In the genomic region with DNA sequence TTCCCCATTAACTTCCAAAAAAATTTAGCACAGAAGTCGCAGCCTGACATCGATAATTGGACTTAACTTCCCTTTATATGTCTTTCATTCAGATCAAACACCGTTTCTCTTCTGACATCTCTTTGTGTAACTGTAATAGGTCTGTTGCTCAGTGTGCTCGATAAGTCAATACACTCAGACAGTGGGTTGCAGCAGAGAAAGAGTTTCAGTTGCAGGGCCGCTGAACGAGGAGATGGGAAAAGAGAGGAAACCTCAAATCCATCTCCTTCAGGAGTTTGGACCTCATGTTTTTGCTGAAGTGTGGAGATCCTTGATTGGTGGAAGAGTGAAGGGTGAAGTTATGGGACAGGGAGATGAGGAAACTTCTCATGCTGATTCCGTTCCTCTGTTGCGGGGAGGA, we compare ENCODE assay signal across 10 cellular contexts. TPM values are rescaled to one million over a fixed set of nuclear protein-coding genes. Genes with fewer than 3 reads are reported as not detected.
DNase-seq lines count a peak whose midpoint lies in the region; ATAC-seq, FAIRE-seq and TF ChIP-seq lines count a peak whose summit lies in the region.
"Had no signal": no experiment of that assay in that cellular context is flagged by ENCODE, and none has a peak within 500 bp of the region (broad histone marks: within the 10 kb centered on the region; RNA-seq: fewer than 3 reads in every experiment).

No MANE protein-coding gene starts in this region.

- intact Hi-C loops in tibial artery (cut with DNase I; ENCODE audit: low total_unique reads) = no loop called here

- peak overlapping the region; percentile 98 for H3K27ac Mint-ChIP-seq in activated naive CD8-positive, alpha-beta T cell treated with anti-CD3 and anti-CD28 coated beads, Interleukin-2, amount 10 ng/mL, durations not matched to agents 7 days and 5 days

- H3K4me1 Mint-ChIP-seq in activated T-cell treated with anti-CD3 and anti-CD28 coated beads, Interleukin-2, amount 50 U/mL, for 4 hours (ENCODE audit: low read depth) = peaks cover 38% of the 10 kb centered on the region
- H3K4me1 Mint-ChIP-seq in activated naive CD8-positive, alpha-beta T cell treated with anti-CD3 and anti-CD28 coated beads, Interleukin-2, amount 10 ng/mL, durations not matched to agents 7 days and 5 days = peaks cover 20% of the 10 kb centered on the region

- peaks cover under 1% of the 10 kb centered on the region for H3K27me3 Mint-ChIP-seq in activated T-cell treated with anti-CD3 and anti-CD28 coated beads, Interleukin-2, amount 50 U/mL, for 4 hours (ENCODE audit: low read depth)
- H3K27me3 Mint-ChIP-seq in activated naive CD8-positive, alpha-beta T cell treated with anti-CD3 and anti-CD28 coated beads, Interleukin-2, amount 10 ng/mL, durations not matched to agents 7 days and 5 days = no peaks in the 10 kb centered on the region

- no peak overlapping the region for H2AFZ ChIP-seq in keratinocyte (ENCODE audit: control insufficient read depth, low read length)

- no peak for ATAC-seq in activated T-cell treated with anti-CD3 and anti-CD28 coated beads, Interleukin-2, amount 50 U/mL, for 4 hours
- no peak for ATAC-seq in activated naive CD8-positive, alpha-beta T cell treated with anti-CD3 and anti-CD28 coated beads, Interleukin-2, amount 10 ng/mL, durations not matched to agents 7 days and 5 days (ENCODE audit: low read depth)

- H3K4me1 ChIP-seq in keratinocyte (ENCODE audit: control insufficient read depth, extremely low read depth, insufficient read depth, low read length) = peaks cover 18% of the 10 kb centered on the region
- H3K4me1 ChIP-seq in tibial artery = peaks cover 0 to 29% (median 24%) of the 10 kb centered on the region in 4 donors

- H4K20me1 ChIP-seq in keratinocyte (ENCODE audit: control insufficient read depth, extremely low read depth, insufficient read depth, low read length) = no peaks in the 10 kb centered on the region

- H3K9me1 ChIP-seq in keratinocyte (ENCODE audit: control insufficient read depth, extremely low read depth, insufficient read depth, low read length) = no peaks in the 10 kb centered on the region

- peaks cover 6% of the 10 kb centered on the region for H3K36me3 Mint-ChIP-seq in activated T-cell treated with anti-CD3 and anti-CD28 coated beads, Interleukin-2, amount 50 U/mL, for 4 hours (ENCODE audit: insufficient read depth)
- no peaks in the 10 kb centered on the region for H3K36me3 Mint-ChIP-seq in activated naive CD8-positive, alpha-beta T cell treated with anti-CD3 and anti-CD28 coated beads, Interleukin-2, amount 10 ng/mL, durations not matched to agents 7 days and 5 days

- H3K9me3 Mint-ChIP-seq in activated T-cell treated with anti-CD3 and anti-CD28 coated beads, Interleukin-2, amount 50 U/mL, for 4 hours = no peaks in the 10 kb centered on the region
- H3K9me3 Mint-ChIP-seq in activated naive CD8-positive, alpha-beta T cell treated with anti-CD3 and anti-CD28 coated beads, Interleukin-2, amount 10 ng/mL, durations not matched to agents 7 days and 5 days = no peaks in the 10 kb centered on the region

- H3K4me3 ChIP-seq in keratinocyte (ENCODE audit: control insufficient read depth in 2 of 3, extremely low read depth in 1 of 3, insufficient read depth in 2 of 3, low read depth in 1 of 3, low read length in 3 of 3) (peak overlapping the region; percentile 70 to 94 (median 83)), tibial artery (peak overlapping the region; percentile 79 to 98)

- H3K9me3 ChIP-seq in keratinocyte (ENCODE audit: control insufficient read depth, low read depth, low read length) (no peaks in the 10 kb centered on the region), tibial artery (no peaks in the 10 kb centered on the region)

- H3K36me3 ChIP-seq in keratinocyte (ENCODE audit: control insufficient read depth in 2 of 2, extremely low read depth in 1 of 2, insufficient read depth in 2 of 2, low read length in 2 of 2) (no peaks in the 10 kb centered on the region), tibial artery (no peaks in the 10 kb centered on the region)

- H3K4me3 Mint-ChIP-seq in activated T-cell treated with anti-CD3 and anti-CD28 coated beads, Interleukin-2, amount 50 U/mL, for 4 hours = peak overlapping the region; percentile 97
- H3K4me3 Mint-ChIP-seq in activated naive CD8-positive, alpha-beta T cell treated with anti-CD3 and anti-CD28 coated beads, Interleukin-2, amount 10 ng/mL, durations not matched to agents 7 days and 5 days = peak overlapping the region; percentile 98

- peak overlapping the region; percentile 78 for H3K4me2 ChIP-seq in keratinocyte (ENCODE audit: control insufficient read depth, extremely low read depth, insufficient read depth, low read depth, low read length)

- H3K9ac ChIP-seq in keratinocyte (ENCODE audit: control insufficient read depth, extremely low read depth, insufficient read depth, low read length) = no peak overlapping the region

- dilution Hi-C loops in keratinocyte (cut with MboI; ENCODE audit: extremely low pct_ligation_motif_present, low sequenced_read_pairs) = no loop called here

- POLR2A ChIA-PET in activated naive CD8-positive, alpha-beta T cell treated with anti-CD3 and anti-CD28 coated beads, Interleukin-2, amount 10 ng/mL, durations not matched to agents 7 days and 5 days (lab: Charles Lee) = no interaction called here

- FAIRE-seq in keratinocyte (lab: Jason Lieb, UNC) = peak; percentile 20
- FAIRE-seq in frontal cortex (lab: Jason Lieb, UNC) = no peak

- peaks cover 44% of the 10 kb centered on the region for H3K79me2 ChIP-seq in keratinocyte (ENCODE audit: control insufficient read depth, insufficient read depth, low read length)

- H3K27me3 ChIP-seq in keratinocyte (ENCODE audit: control insufficient read depth, extremely low read depth, insufficient read depth, low read length) (no peaks in the 10 kb centered on the region), tibial artery (peaks cover 0 to 12% of the 10 kb centered on the region in 2 donors)

- DNase-seq in activated T-cell treated with anti-CD3 and anti-CD28 coated beads, Interleukin-2, amount 50 U/mL, for 4 hours = no peak
- DNase-seq in activated T-cell treated with anti-CD3 and anti-CD28 coated beads, Interleukin-2, amount 50 U/mL, for 1 hour = no peak
- DNase-seq in activated naive CD8-positive, alpha-beta T cell treated with anti-CD3 and anti-CD28 coated beads, Interleukin-2, amount 10 ng/mL, durations not matched to agents 7 days and 5 days = no peak
- DNase-seq in keratinocyte (ENCODE audit: low read depth, low spot score) = no peak
- no peak for DNase-seq in tibial artery
- no peak for DNase-seq in DMS153 treated with DMSO at 0.1 percent for 48 hours (lab: John Stamatoyannopoulos, UW; ENCODE audit: unreplicated experiment)
- DNase-seq in foreskin melanocyte = no peak
- no peak for DNase-seq in frontal cortex (ENCODE audit: low spot score in 2 of 2)
- DNase-seq: DMS79, posterior cingulate gyrus had no signal

- H3K27ac ChIP-seq in keratinocyte (ENCODE audit: control insufficient read depth, insufficient read depth, low read length) (peak overlapping the region; percentile 67), tibial artery (no peak overlapping the region)

- TF ChIP-seq CTCF in keratinocyte (optimal IDR thresholded peaks at IDR 0.05 in 1 of 3, IDR thresholded peaks at IDR 0.05 in 1 of 3, conservative IDR thresholded peaks at IDR 0.05 in 1 of 3; ENCODE audit: extremely low read depth in 1 of 3, insufficient read depth in 2 of 3, low read length in 3 of 3) (no peak), tibial artery (IDR thresholded peaks at IDR 0.05) (no peak)

RNA-seq across cellular contexts. Expression of a gene that starts 1.1 kb away (rescaled TPM):
- total RNA-seq in activated T-cell treated with anti-CD3 and anti-CD28 coated beads, Interleukin-2, amount 50 U/mL, for 4 hours = 10 to 100 TPM; 62.6 to 73.6 (median 64.1) TPM
- 10 to 100 TPM; 42.1 to 43.8 TPM for total RNA-seq in activated naive CD8-positive, alpha-beta T cell treated with anti-CD3 and anti-CD28 coated beads, Interleukin-2, amount 10 ng/mL, durations not matched to agents 7 days and 5 days
- polyA plus RNA-seq in keratinocyte = 44.0 to 54.6 TPM (median 50.0 TPM) in 3 replicates
- 27.0 TPM for polyA plus RNA-seq in keratinocyte (2011; ENCODE audit: low read depth)
- 41.1 and 49.2 TPM in 2 replicates for polyA plus RNA-seq in keratinocyte (2011; cell fraction: cytosol; rRNA removed)
- polyA plus RNA-seq in keratinocyte (2011; cell fraction: nucleus; rRNA removed) = 38.4 and 42.4 TPM in 2 replicates
- 43.4 and 55.3 TPM in 2 replicates for polyA plus RNA-seq in keratinocyte (2012; ENCODE audit: low replicate concordance)
- polyA minus RNA-seq in keratinocyte = 27.3 to 50.4 TPM (median 39.2 TPM) in 3 replicates
- 31.7 TPM for polyA minus RNA-seq in keratinocyte (2011; cell fraction: cytosol; rRNA and poly(A)+ RNA removed)
- polyA minus RNA-seq in keratinocyte (2011; cell fraction: nucleus; rRNA and poly(A)+ RNA removed) = 11.1 and 23.3 TPM in 2 replicates
- 32.6 TPM for total RNA-seq in frontal cortex

RNA-seq across cellular contexts. Expression of a gene that starts 32.8 kb away (rescaled TPM):
- total RNA-seq in activated T-cell treated with anti-CD3 and anti-CD28 coated beads, Interleukin-2, amount 50 U/mL, for 4 hours = under 1 TPM in 1 of 3 donors, not detected in 2; 0.30 TPM
- under 1 TPM in 1 of 2 experiments, not detected in 1; 0.45 TPM for total RNA-seq in activated naive CD8-positive, alpha-beta T cell treated with anti-CD3 and anti-CD28 coated beads, Interleukin-2, amount 10 ng/mL, durations not matched to agents 7 days and 5 days
- 12.0 to 18.5 TPM (median 15.2 TPM) in 3 replicates for polyA plus RNA-seq in keratinocyte
- 5.0 TPM for polyA plus RNA-seq in keratinocyte (2011; ENCODE audit: low read depth)
- 7.6 and 10.3 TPM in 2 replicates for polyA plus RNA-seq in keratinocyte (2011; cell fraction: cytosol; rRNA removed)
- polyA plus RNA-seq in keratinocyte (2011; cell fraction: nucleus; rRNA removed) = 52.2 and 69.8 TPM in 2 replicates
- polyA plus RNA-seq in keratinocyte (2012; ENCODE audit: low replicate concordance) = 8.5 and 9.4 TPM in 2 replicates
- polyA minus RNA-seq in keratinocyte = 17.5 to 38.8 TPM (median 18.0 TPM) in 3 replicates
- polyA minus RNA-seq in keratinocyte (2011; cell fraction: cytosol; rRNA and poly(A)+ RNA removed) = 3.8 TPM
- 15.4 and 22.9 TPM in 2 replicates for polyA minus RNA-seq in keratinocyte (2011; cell fraction: nucleus; rRNA and poly(A)+ RNA removed)
- 17.5 TPM for total RNA-seq in frontal cortex

Comparison
In these comparisons a context has a peak if more than half of its experiments do, and no peak if none do; other contexts are left out.
1. RNA of a gene that starts 32.8 kb away (total RNA-seq): 17.5 TPM in frontal cortex (single experiment); 0.45 TPM in activated naive CD8-positive, alpha-beta T cell treated with anti-CD3 and anti-CD28 coated beads, Interleukin-2, amount 10 ng/mL, durations not matched to agents 7 days and 5 days and 0.30 TPM in activated T-cell treated with anti-CD3 and anti-CD28 coated beads, Interleukin-2, amount 50 U/mL, for 4 hours; every median in the first group is over 10 times any median in the second.